1 cellular context compared by ENCODE assay signal in genomic region chr17:28576758-28577465, GRCh38.
TF ChIP-seq lines count a peak whose summit lies in the region.

TSS of gene ALDOC (minus strand) at chr17:28576895. CDS start at chr17:28575532, 1,363 bp downstream.

TF ChIP-seq in HepG2, 621 proteins besides CTCF, POLR2A, EP300 and RAD21 (continued from another document and continues in another):
- TF ChIP-seq ZBTB40 (IDR thresholded peaks at IDR 0.05) (no peak), ZBTB40 (CRISPR knock-in tag; IDR thresholded peaks at IDR 0.05) (peak; percentile 68; the same call in 1 of the 2 replicates), ZNF281 (CRISPR knock-in tag; IDR thresholded peaks at IDR 0.05; ENCODE audit: borderline replicate concordance) (no peak), MBNL3 (CRISPR knock-in tag; conservative IDR thresholded peaks at IDR 0.05) (no peak), GLMP (CRISPR knock-in tag; IDR thresholded peaks at IDR 0.05; ENCODE audit: borderline replicate concordance) (no peak), ZNF232 (CRISPR knock-in tag; IDR thresholded peaks at IDR 0.05; ENCODE audit: borderline replicate concordance) (peak; percentile 77; the same call in 1 of the 2 replicates), ZNF251 (CRISPR knock-in tag; IDR thresholded peaks at IDR 0.05) (no peak), POLR2G (IDR thresholded peaks at IDR 0.05; ENCODE audit: low read depth, low read length) (peak; percentile 68; the same call in 1 of the 2 replicates), STAT6 (CRISPR knock-in tag; IDR thresholded peaks at IDR 0.05; ENCODE audit: borderline replicate concordance) (no peak), ZNF615 (CRISPR knock-in tag; IDR thresholded peaks at IDR 0.05; ENCODE audit: borderline replicate concordance) (no peak), IRF9 (CRISPR knock-in tag; IDR thresholded peaks at IDR 0.05; ENCODE audit: borderline replicate concordance) (no peak), GFI1 (CRISPR knock-in tag; IDR thresholded peaks at IDR 0.05; ENCODE audit: borderline replicate concordance) (no peak), ZNF558 (CRISPR knock-in tag; IDR thresholded peaks at IDR 0.05; ENCODE audit: borderline replicate concordance) (no peak), GABPB1 (CRISPR knock-in tag; IDR thresholded peaks at IDR 0.05) (peak; percentile 60; the same call in 1 of the 2 replicates), SCMH1 (CRISPR knock-in tag; IDR thresholded peaks at IDR 0.05; ENCODE audit: borderline replicate concordance) (no peak), HNF1A (IDR thresholded peaks at IDR 0.05; ENCODE audit: low read depth) (no peak), HNF1A (CRISPR knock-in tag; IDR thresholded peaks at IDR 0.05; ENCODE audit: borderline replicate concordance) (no peak), ZNF816 (CRISPR knock-in tag; IDR thresholded peaks at IDR 0.05; ENCODE audit: borderline replicate concordance) (no peak), ZFP36 (IDR thresholded peaks at IDR 0.05; ENCODE audit: borderline replicate concordance, low read depth, low read length, partially characterized antibody) (no peak), GATAD1 (CRISPR knock-in tag; IDR thresholded peaks at IDR 0.05) (peak; percentile 65; the same call in 1 of the 2 replicates), ZNF484 (CRISPR knock-in tag; IDR thresholded peaks at IDR 0.05; ENCODE audit: borderline replicate concordance, low read depth) (no peak), CERS6 (CRISPR knock-in tag; IDR thresholded peaks at IDR 0.05) (no peak), ZNF121 (CRISPR knock-in tag; IDR thresholded peaks at IDR 0.05) (no peak), ASH2L (IDR thresholded peaks at IDR 0.05; ENCODE audit: insufficient read length, low read depth, low read length) (no peak), SP1 (IDR thresholded peaks at IDR 0.05) (no peak), SP1 (CRISPR knock-in tag; IDR thresholded peaks at IDR 0.05) (peak; percentile 98), MEIS1 (CRISPR knock-in tag; IDR thresholded peaks at IDR 0.05; ENCODE audit: borderline replicate concordance) (no peak), ZNF263 (CRISPR knock-in tag; IDR thresholded peaks at IDR 0.05) (0 out of 2 replicates have a peak, but pooled peaks have one; percentile 19), SMAD9 (CRISPR knock-in tag; IDR thresholded peaks at IDR 0.05) (no peak), ZNF274 (CRISPR knock-in tag; IDR thresholded peaks at IDR 0.05) (no peak), ZNF710 (CRISPR knock-in tag; IDR thresholded peaks at IDR 0.05; ENCODE audit: borderline replicate concordance) (no peak), NFIC (IDR thresholded peaks at IDR 0.05; ENCODE audit: low read length) (no peak), NFYC (CRISPR knock-in tag; IDR thresholded peaks at IDR 0.05) (peak; percentile 65)
